In genomic region chr9:87269777-87270176, GRCh38 we compare ENCODE assay signal across 23 cellular contexts.
DNase-seq lines count a peak whose midpoint lies in the region; ATAC-seq and TF ChIP-seq lines count a peak whose summit lies in the region.
"Had no signal": no experiment of that assay in that cellular context is flagged by ENCODE, and none has a peak within 500 bp of the region (broad histone marks: within the 10 kb centered on the region; RNA-seq: fewer than 3 reads in every experiment).

No MANE protein-coding gene starts in this region.

- no peaks in the 10 kb centered on the region for H3K27me3 ChIP-seq in breast epithelium
- no peaks in the 10 kb centered on the region for H3K27me3 ChIP-seq in tibial artery
- H3K27me3 ChIP-seq: suprapubic skin had no signal

- H3K4me3 ChIP-seq in breast epithelium (no peak overlapping the region), tibial artery (no peak overlapping the region)
- H3K4me3 ChIP-seq: suprapubic skin had no signal

- TF ChIP-seq CTCF in breast epithelium (IDR thresholded peaks at IDR 0.05) (no peak), MCF 10A (IDR thresholded peaks at IDR 0.05; ENCODE audit: unreplicated experiment) (no peak), brain (conservative IDR thresholded peaks at IDR 0.05) (no peak), nephron progenitor cell (IDR thresholded peaks at IDR 0.05) (no peak), tibial artery (IDR thresholded peaks at IDR 0.05) (no peak)

- DNase-seq in breast epithelium (ENCODE audit: low spot score in 2 of 2), result no peak
- DNase-seq in MCF 10A (ENCODE audit: unreplicated experiment), result no peak
- no peak for DNase-seq in nephron progenitor cell
- no peak for DNase-seq in tibial artery
- no peak for DNase-seq in HT-29 (ENCODE audit: low spot score)
- DNase-seq: activated CD4-positive, alpha-beta memory T cell treated with anti-CD3 and anti-CD28 coated beads for 36 hours; activated CD8-positive, alpha-beta memory T cell treated with anti-CD3 and anti-CD28 coated beads, Interleukin-2, amount 50 U/mL, for 4 hours; CD8-positive, alpha-beta T cell; midbrain; naive thymus-derived CD8-positive, alpha-beta T cell; NCI-H1092 treated with DMSO at 0.1 percent for 48 hours; NCI-H187; NCI-H526; SHP77; stimulated activated CD4-positive, alpha-beta T cell treated with anti-CD3 and anti-CD28 coated beads, Interleukin-4, amount 100 ng/mL, for 4 hours had no signal

- intact Hi-C loops in breast epithelium (cut with DNase I; ENCODE audit: low total_unique reads), result no loop called here
- intact Hi-C loops in MCF 10A (cut with micrococcal nuclease), result no loop called here
- intact Hi-C loops in tibial artery (cut with DNase I; ENCODE audit: low total_unique reads), result no loop called here

- peaks cover 5 to 6% of the 10 kb centered on the region in 2 donors for H3K4me1 ChIP-seq in breast epithelium
- peaks cover 0 to 42% (median 26%) of the 10 kb centered on the region in 4 donors for H3K4me1 ChIP-seq in tibial artery
- H3K4me1 ChIP-seq: parathyroid adenoma had no signal

- no peak for TF ChIP-seq POLR2A in breast epithelium (IDR thresholded peaks at IDR 0.05)

- H3K4me3 Mint-ChIP-seq in MCF 10A (ENCODE audit: unreplicated experiment) (no peak overlapping the region), brain (peak overlapping the region in 4 of 5 experiments; percentile 6 to 50 (median 31)), nephron progenitor cell (no peak overlapping the region)
- H3K4me3 Mint-ChIP-seq: activated CD4-positive, alpha-beta memory T cell treated with anti-CD3 and anti-CD28 coated beads for 36 hours; activated naive CD4-positive, alpha-beta T cell treated with anti-CD3 and anti-CD28 coated beads, Interleukin-2, amount 50 U/mL, for 24 hours; CD8-positive, alpha-beta T cell; naive thymus-derived CD8-positive, alpha-beta T cell; stimulated activated memory B cell treated with anti-CD40 and anti-IgM and Interleukin-4, amounts not matched to agents 10 μg/mL and 1 μg/mL and 100 μg/mL, for 72 hours had no signal

- H3K9me3 ChIP-seq in breast epithelium (no peaks in the 10 kb centered on the region), tibial artery (no peaks in the 10 kb centered on the region)
- H3K9me3 ChIP-seq: suprapubic skin had no signal

- H3K27ac ChIP-seq in breast epithelium, result peak overlapping the region; percentile 17 to 86
- peak overlapping the region; percentile 56 to 75 for H3K27ac ChIP-seq in tibial artery
- H3K27ac ChIP-seq: 22Rv1, parathyroid adenoma had no signal

- H3K27ac Mint-ChIP-seq in MCF 10A (ENCODE audit: low read depth, unreplicated experiment), result no peak overlapping the region
- H3K27ac Mint-ChIP-seq in brain, result peak overlapping the region in 4 of 5 experiments; percentile 36 to 91 (median 84)
- H3K27ac Mint-ChIP-seq in nephron progenitor cell, result peak overlapping the region; percentile 87
- H3K27ac Mint-ChIP-seq: activated CD4-positive, alpha-beta memory T cell treated with anti-CD3 and anti-CD28 coated beads for 36 hours; activated naive CD4-positive, alpha-beta T cell treated with anti-CD3 and anti-CD28 coated beads, Interleukin-2, amount 50 U/mL, for 24 hours; CD8-positive, alpha-beta T cell; naive thymus-derived CD8-positive, alpha-beta T cell; stimulated activated memory B cell treated with anti-CD40 and anti-IgM and Interleukin-4, amounts not matched to agents 10 μg/mL and 1 μg/mL and 100 μg/mL, for 72 hours had no signal

- no peaks in the 10 kb centered on the region for H3K9me3 Mint-ChIP-seq in MCF 10A (ENCODE audit: unreplicated experiment)
- H3K9me3 Mint-ChIP-seq in brain, result peaks cover 0 to 9% (median 0%) of the 10 kb centered on the region in 5 experiments
- peaks cover 9% of the 10 kb centered on the region for H3K9me3 Mint-ChIP-seq in nephron progenitor cell
- H3K9me3 Mint-ChIP-seq: activated CD4-positive, alpha-beta memory T cell treated with anti-CD3 and anti-CD28 coated beads for 36 hours; activated naive CD4-positive, alpha-beta T cell treated with anti-CD3 and anti-CD28 coated beads, Interleukin-2, amount 50 U/mL, for 24 hours; CD8-positive, alpha-beta T cell; naive thymus-derived CD8-positive, alpha-beta T cell; stimulated activated memory B cell treated with anti-CD40 and anti-IgM and Interleukin-4, amounts not matched to agents 10 μg/mL and 1 μg/mL and 100 μg/mL, for 72 hours had no signal

- ATAC-seq in HG02870 (IDR thresholded peaks at IDR 0.05; ENCODE audit: unreplicated experiment), result no peak
- ATAC-seq in HG03097 (IDR thresholded peaks at IDR 0.05; ENCODE audit: low FRiP score, unreplicated experiment), result no peak
- ATAC-seq: CD8-positive, alpha-beta T cell; naive thymus-derived CD8-positive, alpha-beta T cell; stimulated activated memory B cell treated with anti-CD40 and anti-IgM and Interleukin-4, amounts not matched to agents 10 μg/mL and 1 μg/mL and 100 μg/mL, for 72 hours had no signal

- CTCF ChIA-PET in MCF 10A (lab: Yijun Ruan, JAX), result no interaction called here

- POLR2A ChIA-PET in MCF 10A (lab: Yijun Ruan, JAX), result no interaction called here

- H3K4me1 Mint-ChIP-seq in MCF 10A (ENCODE audit: insufficient read depth, unreplicated experiment), result peaks cover 6% of the 10 kb centered on the region
- peaks cover 55% of the 10 kb centered on the region for H3K4me1 Mint-ChIP-seq in brain
- peaks cover 32% of the 10 kb centered on the region for H3K4me1 Mint-ChIP-seq in nephron progenitor cell
- H3K4me1 Mint-ChIP-seq: activated naive CD4-positive, alpha-beta T cell treated with anti-CD3 and anti-CD28 coated beads, Interleukin-2, amount 50 U/mL, for 24 hours; stimulated activated memory B cell treated with anti-CD40 and anti-IgM and Interleukin-4, amounts not matched to agents 10 μg/mL and 1 μg/mL and 100 μg/mL, for 72 hours had no signal

- H3K36me3 Mint-ChIP-seq in MCF 10A (ENCODE audit: insufficient read depth, unreplicated experiment), result no peaks in the 10 kb centered on the region
- no peaks in the 10 kb centered on the region for H3K36me3 Mint-ChIP-seq in brain
- no peaks in the 10 kb centered on the region for H3K36me3 Mint-ChIP-seq in nephron progenitor cell (ENCODE audit: low read depth)
- H3K36me3 Mint-ChIP-seq: activated CD4-positive, alpha-beta memory T cell treated with anti-CD3 and anti-CD28 coated beads for 36 hours; activated naive CD4-positive, alpha-beta T cell treated with anti-CD3 and anti-CD28 coated beads, Interleukin-2, amount 50 U/mL, for 24 hours; CD8-positive, alpha-beta T cell; naive thymus-derived CD8-positive, alpha-beta T cell; stimulated activated memory B cell treated with anti-CD40 and anti-IgM and Interleukin-4, amounts not matched to agents 10 μg/mL and 1 μg/mL and 100 μg/mL, for 72 hours had no signal

- H3K27me3 Mint-ChIP-seq in MCF 10A (ENCODE audit: insufficient read depth, unreplicated experiment), result no peaks in the 10 kb centered on the region
- no peaks in the 10 kb centered on the region for H3K27me3 Mint-ChIP-seq in brain
- H3K27me3 Mint-ChIP-seq in nephron progenitor cell (ENCODE audit: low read depth, poor library complexity), result peaks cover 3% of the 10 kb centered on the region
- H3K27me3 Mint-ChIP-seq: stimulated activated memory B cell treated with anti-CD40 and anti-IgM and Interleukin-4, amounts not matched to agents 10 μg/mL and 1 μg/mL and 100 μg/mL, for 72 hours had no signal

- H3K36me3 ChIP-seq in breast epithelium (no peaks in the 10 kb centered on the region), tibial artery (no peaks in the 10 kb centered on the region)
- H3K36me3 ChIP-seq: suprapubic skin had no signal

- no TSS peak for BruUV-seq in MCF 10A (replicated peaks; lab: Mats Ljungman, UMichigan)

Comparison
In these comparisons a context has a peak if more than half of its experiments do, and no peak if none do; other contexts are left out.
1. H3K4me3 Mint-ChIP-seq: peak in brain (4 of 5); none in MCF 10A (single experiment) and nephron progenitor cell (single experiment).